18 cellular contexts compared by ENCODE assay signal in the genomic region with DNA sequence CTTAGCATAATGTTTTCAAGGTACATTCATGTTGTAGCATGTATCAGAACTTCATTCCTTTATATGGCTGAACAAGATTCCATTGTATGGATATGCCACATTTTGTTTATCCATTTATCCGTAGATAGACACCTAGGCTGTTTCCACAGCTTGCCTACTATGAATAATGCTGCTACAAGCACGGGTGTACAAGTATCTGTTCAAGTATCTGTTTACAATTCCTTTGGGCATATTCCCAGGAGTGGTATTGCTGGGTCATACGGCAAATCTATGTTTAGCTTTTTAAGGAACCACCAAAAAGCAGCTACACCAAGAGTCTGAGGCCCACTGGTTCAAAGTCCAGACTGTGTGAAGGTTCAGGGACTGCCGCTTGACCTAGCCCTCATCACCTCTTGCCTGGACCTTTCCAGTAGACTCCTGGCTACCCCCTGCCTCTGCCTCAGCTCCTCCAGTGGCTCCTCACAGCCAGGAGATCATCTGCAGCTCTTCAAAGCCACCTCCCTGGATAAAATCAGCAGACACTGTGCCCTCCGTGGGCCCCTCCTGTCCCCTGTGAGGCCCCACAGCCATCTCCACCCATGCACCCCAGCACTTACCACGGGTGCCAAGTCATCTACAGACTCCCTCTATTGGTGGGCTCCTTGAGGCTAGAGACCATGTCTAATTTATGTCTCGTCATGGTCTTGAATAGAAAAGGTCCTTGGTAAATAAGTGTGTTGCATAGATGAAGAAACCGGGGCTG.
DNase-seq lines count a peak whose midpoint lies in the region; ATAC-seq, FAIRE-seq and TF ChIP-seq lines count a peak whose summit lies in the region.
"Had no signal": no experiment of that assay in that cellular context is flagged by ENCODE, and none has a peak within 500 bp of the region (broad histone marks: within the 10 kb centered on the region; RNA-seq: fewer than 3 reads in every experiment).

No MANE protein-coding gene starts in this region.

- no peaks in the 10 kb centered on the region for H3K4me1 ChIP-seq in HAP-1
- H3K4me1 ChIP-seq in naive thymus-derived CD4-positive, alpha-beta T cell (ENCODE audit: control insufficient read depth in 2 of 2, insufficient read depth in 2 of 2, low read length in 2 of 2): no peaks in the 10 kb centered on the region

- H3K36me3 ChIP-seq in H7 (replicated peaks; ENCODE audit: control insufficient read depth, insufficient read depth, low read length) (no peaks in the 10 kb centered on the region), bronchial epithelial cell (ENCODE audit: control insufficient read depth, insufficient read depth, low read length) (no peaks in the 10 kb centered on the region), HAP-1 (replicated peaks) (no peaks in the 10 kb centered on the region)
- H3K36me3 ChIP-seq in naive thymus-derived CD4-positive, alpha-beta T cell (ENCODE audit: control insufficient read depth in 2 of 3, insufficient read depth in 3 of 3, low read length in 3 of 3): no peaks in the 10 kb centered on the region
- H3K36me3 ChIP-seq: ascending aorta, gastroesophageal sphincter had no signal

- H3K27me3 Mint-ChIP-seq in naive thymus-derived CD4-positive, alpha-beta T cell: peaks cover 0 to 14% (median 6%) of the 10 kb centered on the region in 5 donors
- H3K27me3 Mint-ChIP-seq: activated B cell treated with CpG ODN at 0.5 μM for 24 hours; stimulated activated naive CD8-positive, alpha-beta T cell treated with anti-CD3 and anti-CD28 coated beads, Interleukin-15, Interleukin-2, amounts not matched to agents 100 ng/mL and 50 ng/mL, for 24 hours had no signal

- POLR2A ChIA-PET in naive thymus-derived CD4-positive, alpha-beta T cell (lab: Charles Lee): no interaction called here

- H3K9me3 ChIP-seq in HAP-1: no peaks in the 10 kb centered on the region
- no peaks in the 10 kb centered on the region for H3K9me3 ChIP-seq in naive thymus-derived CD4-positive, alpha-beta T cell (ENCODE audit: control insufficient read depth in 2 of 3, low read length in 3 of 3)
- H3K9me3 ChIP-seq: ascending aorta, gastroesophageal sphincter had no signal

- no peak overlapping the region for H3K27ac ChIP-seq in naive thymus-derived CD4-positive, alpha-beta T cell (ENCODE audit: low read depth, low read length)
- H3K27ac ChIP-seq: ascending aorta had no signal

- H3K4me3 Mint-ChIP-seq in naive thymus-derived CD4-positive, alpha-beta T cell: no peak overlapping the region
- H3K4me3 Mint-ChIP-seq: activated B cell treated with CpG ODN at 0.5 μM for 24 hours; immature natural killer cell; stimulated activated naive CD8-positive, alpha-beta T cell treated with anti-CD3 and anti-CD28 coated beads, Interleukin-15, Interleukin-2, amounts not matched to agents 100 ng/mL and 50 ng/mL, for 24 hours had no signal

- ATAC-seq in HG02588 (IDR thresholded peaks at IDR 0.05; ENCODE audit: unreplicated experiment): no peak
- no peak for ATAC-seq in naive thymus-derived CD4-positive, alpha-beta T cell
- ATAC-seq: gastroesophageal sphincter had no signal

- no peak for TF ChIP-seq CTCF in bronchial epithelial cell (IDR thresholded peaks at IDR 0.05; ENCODE audit: insufficient read depth, low read length, severe bottlenecking)

- CTCF ChIA-PET in naive thymus-derived CD4-positive, alpha-beta T cell (lab: Charles Lee): no interaction called here

- H3K27ac Mint-ChIP-seq in naive thymus-derived CD4-positive, alpha-beta T cell: no peak overlapping the region
- H3K27ac Mint-ChIP-seq: activated B cell treated with CpG ODN at 0.5 μM for 24 hours; immature natural killer cell; stimulated activated naive CD8-positive, alpha-beta T cell treated with anti-CD3 and anti-CD28 coated beads, Interleukin-15, Interleukin-2, amounts not matched to agents 100 ng/mL and 50 ng/mL, for 24 hours had no signal

- in situ Hi-C loops in HAP-1 (cut with MboI; ENCODE audit: low sequenced_read_pairs): no loop called here

- H3K9me3 Mint-ChIP-seq in naive thymus-derived CD4-positive, alpha-beta T cell: peaks cover 0 to 2% (median 0%) of the 10 kb centered on the region in 11 donors
- H3K9me3 Mint-ChIP-seq: activated B cell treated with CpG ODN at 0.5 μM for 24 hours; immature natural killer cell; stimulated activated naive CD8-positive, alpha-beta T cell treated with anti-CD3 and anti-CD28 coated beads, Interleukin-15, Interleukin-2, amounts not matched to agents 100 ng/mL and 50 ng/mL, for 24 hours had no signal

- DNase-seq in H7 (peak; percentile 43), bronchial epithelial cell (ENCODE audit: low read depth) (peak; percentile 96), hepatic stellate cell (ENCODE audit: low spot score) (peak; percentile 42), retina (peak; percentile 61), HAP-1 (ENCODE audit: low spot score in 2 of 2) (no peak), DMS153 (lab: John Stamatoyannopoulos, UW) (no peak)
- DNase-seq in naive thymus-derived CD4-positive, alpha-beta T cell: no peak
- DNase-seq: activated B cell treated with CpG ODN at 0.5 μM for 24 hours; activated gamma-delta T cell; immature natural killer cell; NCI-H2029; NCI-H526 treated with DMSO at 0.1 percent for 48 hours; stimulated activated CD4-positive, alpha-beta T cell treated with anti-CD3 and anti-CD28 coated beads, Interleukin-12 subunit alpha, Interleukin-12 subunit beta, amount 100 ng/mL, for 4 hours had no signal

- H3K4me3 ChIP-seq in H7 (ENCODE audit: insufficient read depth, low read depth, low read length) (no peak overlapping the region), bronchial epithelial cell (ENCODE audit: low read depth, low read length) (no peak overlapping the region), HAP-1 (no peak overlapping the region)
- H3K4me3 ChIP-seq in naive thymus-derived CD4-positive, alpha-beta T cell (ENCODE audit: low read length): no peak overlapping the region
- H3K4me3 ChIP-seq: ascending aorta, gastroesophageal sphincter had no signal

- no peak for FAIRE-seq in bronchial epithelial cell (lab: Jason Lieb, UNC)
- FAIRE-seq: GM18507 had no signal

- no peaks in the 10 kb centered on the region for H3K4me1 Mint-ChIP-seq in naive thymus-derived CD4-positive, alpha-beta T cell
- H3K4me1 Mint-ChIP-seq: activated B cell treated with CpG ODN at 0.5 μM for 24 hours, immature natural killer cell had no signal

- H3K27me3 ChIP-seq in H7 (ENCODE audit: control insufficient read depth, insufficient read depth, low read length) (no peaks in the 10 kb centered on the region), bronchial epithelial cell (ENCODE audit: control insufficient read depth, insufficient read depth, low read length) (no peaks in the 10 kb centered on the region), HAP-1 (ENCODE audit: low read depth) (no peaks in the 10 kb centered on the region)
- no peaks in the 10 kb centered on the region for H3K27me3 ChIP-seq in naive thymus-derived CD4-positive, alpha-beta T cell (ENCODE audit: control insufficient read depth in 2 of 2, insufficient read depth in 2 of 2, low read length in 2 of 2)
- H3K27me3 ChIP-seq: ascending aorta, gastroesophageal sphincter had no signal

- intact Hi-C loops in naive thymus-derived CD4-positive, alpha-beta T cell (cut with micrococcal nuclease): no loop called here

- no peaks in the 10 kb centered on the region for H3K36me3 Mint-ChIP-seq in naive thymus-derived CD4-positive, alpha-beta T cell
- H3K36me3 Mint-ChIP-seq: immature natural killer cell had no signal

Comparison
In these comparisons a context has a peak if more than half of its experiments do, and no peak if none do; other contexts are left out.
1. DNase-seq: peak in H7 (single experiment), bronchial epithelial cell (single experiment), hepatic stellate cell (single experiment) and retina (single experiment); none in HAP-1 (0 of 2), DMS153 (single experiment) and naive thymus-derived CD4-positive, alpha-beta T cell (0 of 9).